In the genomic region with DNA sequence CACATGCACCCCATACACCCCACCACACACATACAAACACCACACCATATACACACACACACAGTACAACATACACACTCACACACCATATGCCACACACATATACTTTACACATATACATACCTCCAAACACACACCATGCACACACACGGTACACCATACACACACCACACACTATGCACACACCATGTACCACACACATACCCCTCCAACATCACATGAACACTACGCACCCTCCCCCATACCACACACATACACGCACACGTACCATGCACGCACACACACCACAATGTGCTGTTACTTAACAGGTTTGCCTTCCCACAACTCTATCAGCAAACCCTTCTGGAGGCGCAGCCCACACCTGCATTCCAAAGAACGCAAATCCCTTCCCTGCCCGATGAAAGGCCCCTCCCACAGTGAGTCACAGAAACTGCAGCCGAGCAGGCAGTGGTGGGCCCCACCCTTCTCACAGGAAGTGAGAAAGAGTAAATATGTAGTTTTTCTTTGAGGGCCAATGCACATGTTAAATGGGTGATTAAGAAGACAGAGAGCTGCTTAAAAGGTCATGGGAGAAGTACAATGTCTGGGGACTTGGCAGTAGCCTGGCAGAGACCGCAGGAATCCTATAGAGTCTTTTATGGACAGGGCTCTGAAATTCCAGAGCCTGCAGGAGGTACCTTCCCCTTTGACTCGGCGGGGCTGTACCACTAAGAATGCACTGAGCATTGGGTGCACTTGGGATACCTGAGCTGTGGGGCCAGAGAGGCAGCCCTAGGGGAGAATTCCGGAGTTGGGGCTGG, we compare ENCODE assay signal across 8 cellular contexts. TPM values are rescaled to one million over a fixed set of nuclear protein-coding genes. Genes with fewer than 3 reads are reported as not detected.
A peak's percentile ranks its signal among the peaks of the same experiment; 100 is the strongest.
DNase-seq lines count a peak whose midpoint lies in the region; ATAC-seq and TF ChIP-seq lines count a peak whose summit lies in the region.

No MANE protein-coding gene starts in this region.

- H3K4me1 ChIP-seq in fibroblast of lung (ENCODE audit: control insufficient read depth, extremely low read depth, insufficient read depth, low read length) (peaks cover 19% of the 10 kb centered on the region), uterus (no peaks in the 10 kb centered on the region)

- H3K4me3 ChIP-seq in fibroblast of lung (replicated peaks in 1 of 4; ENCODE audit: control extremely low read depth in 1 of 4, insufficient read depth in 1 of 4, low read depth in 3 of 4, low read length in 4 of 4) = no peak overlapping the region
- H3K4me3 ChIP-seq in uterus = no peak overlapping the region

- DNase-seq in NCI-H748 (lab: John Stamatoyannopoulos, UW; ENCODE audit: unreplicated experiment) (peak; percentile 68), NCI-H748 treated with DMSO at 0.1 percent for 48 hours (lab: John Stamatoyannopoulos, UW) (no peak), NOMO-1 treated with DMSO at 0.1 percent for 48 hours (lab: John Stamatoyannopoulos, UW; ENCODE audit: unreplicated experiment) (peak; percentile 83), fibroblast of lung (ENCODE audit: low read depth in 2 of 2) (peak; percentile 75 to 98), omental fat pad (ENCODE audit: low spot score) (peak; percentile 62), uterus (peak; percentile 23 to 46)
- DNase-seq in activated CD8-positive, alpha-beta memory T cell treated with anti-CD3 and anti-CD28 coated beads, Interleukin-2, amount 50 U/mL, for 48 hours = peak; percentile 88

- ATAC-seq in HG02981 (IDR thresholded peaks at IDR 0.05; ENCODE audit: unreplicated experiment) = peak; percentile 77
- peak; percentile 88 for ATAC-seq in omental fat pad (ENCODE audit: low FRiP score)

- no peak overlapping the region for H3K9ac ChIP-seq in fibroblast of lung (ENCODE audit: insufficient read depth, low read length)

- TF ChIP-seq CTCF in fibroblast of lung (conservative IDR thresholded peaks at IDR 0.05 in 1 of 2, IDR thresholded peaks at IDR 0.05 in 1 of 2; ENCODE audit: low read depth in 1 of 2, low read length in 2 of 2) (no peak), omental fat pad (IDR thresholded peaks at IDR 0.05) (no peak), uterus (IDR thresholded peaks at IDR 0.05) (no peak)

- H3K4me2 ChIP-seq in fibroblast of lung (ENCODE audit: extremely low read depth, insufficient read depth, low read length) = peak overlapping the region; percentile 0

- H3K27ac ChIP-seq in fibroblast of lung (ENCODE audit: insufficient read depth, low read length) (peak overlapping the region; percentile 26), uterus (no peak overlapping the region)

- no peak overlapping the region for H2AFZ ChIP-seq in fibroblast of lung (ENCODE audit: low read length)

- H3K9me3 ChIP-seq in fibroblast of lung (ENCODE audit: control insufficient read depth, insufficient read depth, low read depth, low read length) (no peaks in the 10 kb centered on the region), uterus (no peaks in the 10 kb centered on the region)

- H4K20me1 ChIP-seq in fibroblast of lung (ENCODE audit: control insufficient read depth, extremely low read depth, insufficient read depth, low read length) = no peaks in the 10 kb centered on the region

- no peaks in the 10 kb centered on the region for H3K36me3 ChIP-seq in fibroblast of lung (ENCODE audit: control insufficient read depth, insufficient read depth, low read length)
- H3K36me3 ChIP-seq in uterus = no peaks in the 10 kb centered on the region

- no peaks in the 10 kb centered on the region for H3K27me3 ChIP-seq in fibroblast of lung (ENCODE audit: control insufficient read depth, insufficient read depth, low read length)
- no peaks in the 10 kb centered on the region for H3K27me3 ChIP-seq in uterus

- TF ChIP-seq POLR2A in uterus (IDR thresholded peaks at IDR 0.05) = no peak

- intact Hi-C loops in uterus (cut with DNase I; ENCODE audit: low total_unique reads) = no loop called here

- H3K79me2 ChIP-seq in fibroblast of lung (ENCODE audit: control insufficient read depth, insufficient read depth, low read length) = no peaks in the 10 kb centered on the region

RNA-seq across cellular contexts. Expression of gene EZR, which starts 34.1 kb away (rescaled TPM):
- total RNA-seq in fibroblast of lung (55.2 and 89.0 TPM in 2 replicates), omental fat pad (100 to 1,000 TPM in 2 of 4 donors, 10 to 100 TPM in 2; 60.9 to 480 (median 251) TPM), uterus (10 to 100 TPM; 27.4 to 94.0 (median 59.3) TPM)
- 105 and 132 TPM in 2 replicates for polyA plus RNA-seq in fibroblast of lung
- 103 and 125 TPM in 2 replicates for polyA plus RNA-seq in fibroblast of lung (2012)
- 108 and 119 TPM in 2 replicates for polyA minus RNA-seq in fibroblast of lung (ENCODE audit: low replicate concordance)
